8 cellular contexts compared by ENCODE assay signal in the genomic region with DNA sequence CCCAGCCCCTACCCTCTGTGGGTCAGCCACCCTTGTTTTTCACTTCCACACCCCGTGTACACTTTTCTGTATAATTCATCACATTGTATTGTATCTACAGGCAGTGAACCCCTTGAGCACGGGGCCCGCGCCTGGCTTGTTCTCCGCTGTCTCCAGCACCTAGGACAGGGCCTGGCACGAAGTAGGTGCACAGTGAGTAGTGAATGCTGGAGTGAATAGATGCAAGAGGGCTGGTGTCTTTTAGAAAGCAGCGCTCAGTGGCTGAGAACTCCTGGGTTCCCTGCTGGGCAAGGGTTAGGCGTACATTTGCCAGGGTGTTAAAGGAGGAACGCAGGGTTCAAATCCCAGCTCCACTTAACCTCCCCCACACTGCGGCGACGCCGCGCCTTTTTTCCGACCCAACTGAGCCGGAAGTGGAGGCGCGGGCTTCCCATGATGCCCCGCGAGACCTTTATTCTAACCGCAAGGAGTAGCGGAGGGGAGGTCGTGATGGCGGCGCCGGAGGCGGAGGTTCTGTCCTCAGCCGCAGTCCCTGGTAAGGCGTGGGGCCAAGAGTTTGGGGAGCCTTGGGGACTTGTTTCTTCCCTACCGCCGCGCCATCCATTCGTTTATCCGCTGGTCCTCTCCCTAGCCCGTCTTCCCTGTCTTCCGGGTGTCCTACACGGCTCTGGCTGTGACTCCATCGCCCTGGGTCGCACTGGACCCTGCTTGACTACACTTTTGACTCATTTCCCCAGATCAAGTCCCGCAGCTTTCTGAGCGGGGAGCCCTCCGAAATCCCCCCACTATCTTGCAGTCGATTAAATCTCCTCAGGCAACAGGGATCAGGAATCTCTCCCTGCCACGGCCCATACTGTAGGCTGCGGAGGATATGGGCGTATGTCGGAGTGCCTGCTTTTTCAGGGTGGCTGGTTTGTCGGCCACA. TPM values are rescaled to one million over a fixed set of nuclear protein-coding genes. Genes with fewer than 3 reads are reported as not detected.
DNase-seq lines count a peak whose midpoint lies in the region; ATAC-seq, FAIRE-seq and TF ChIP-seq lines count a peak whose summit lies in the region.

TSS of gene MAD2L1BP (plus strand) at position 454 of the 925 bp plus-strand sequence. CDS start at position 490, 36 bp downstream.

- DNase-seq in NCI-H2081 treated with DMSO at 0.1 percent for 48 hours (lab: John Stamatoyannopoulos, UW), result peak; percentile 20
- peak; percentile 62 for DNase-seq in T1000 (lab: John Stamatoyannopoulos, UW)
- DNase-seq in astrocyte (ENCODE audit: low read depth), result peak; percentile 37
- DNase-seq in hepatocyte (ENCODE audit: low spot score), result peak; percentile 91
- peak; percentile 94 for DNase-seq in retina
- DNase-seq in aorta, result peak; percentile 89 to 94

- H3K36me3 Mint-ChIP-seq in astrocyte (ENCODE audit: low read depth, unreplicated experiment), result peaks cover 14% of the 10 kb centered on the region

- H3K4me1 Mint-ChIP-seq in astrocyte (ENCODE audit: low read depth, unreplicated experiment), result peaks cover 12% of the 10 kb centered on the region

- H3K9me3 ChIP-seq in astrocyte (ENCODE audit: insufficient read depth, low read depth, low read length), result no peaks in the 10 kb centered on the region
- no peaks in the 10 kb centered on the region for H3K9me3 ChIP-seq in hepatocyte (ENCODE audit: low read depth)
- H3K9me3 ChIP-seq in aorta (ENCODE audit: control insufficient read depth, low read length), result no peaks in the 10 kb centered on the region

- peak within 1 kb of the TSS; percentile 95 for H3K27ac Mint-ChIP-seq in astrocyte (ENCODE audit: unreplicated experiment)

- H3K27ac ChIP-seq in astrocyte (ENCODE audit: low read depth, low read length) (peak within 1 kb of the TSS; percentile 84), hepatocyte (peak within 1 kb of the TSS; percentile 82), aorta (ENCODE audit: low read depth in 1 of 2, low read length in 2 of 2) (peak within 1 kb of the TSS in 1 of 2 donors; percentile 6)

- 6% methylated on average over 48 of the region's 48 CpGs for WGBS in hepatocyte (ENCODE audit: low lambda C conversion rate, missing lambda C conversion rate)
- WGBS in aorta, 2 donors, result 3 to 4% methylated on average over 48 of the region's 48 CpGs

- TF ChIP-seq CTCF in astrocyte (IDR thresholded peaks at IDR 0.05; ENCODE audit: insufficient read depth, low read depth, low read length) (no peak), hepatocyte (IDR thresholded peaks at IDR 0.05; ENCODE audit: poor library complexity) (no peak)

- peaks cover 7% of the 10 kb centered on the region for H3K4me1 ChIP-seq in astrocyte (ENCODE audit: insufficient read depth, low read length)
- peaks cover 8% of the 10 kb centered on the region for H3K4me1 ChIP-seq in hepatocyte (ENCODE audit: insufficient read depth)
- peaks cover 0 to 4% of the 10 kb centered on the region in 2 donors for H3K4me1 ChIP-seq in aorta (ENCODE audit: control insufficient read depth in 1 of 2, insufficient read depth in 2 of 2, low read length in 2 of 2)

- H3K4me3 ChIP-seq in astrocyte (ENCODE audit: insufficient read depth, low read depth, low read length) (peak within 1 kb of the TSS; percentile 98), hepatocyte (peak within 1 kb of the TSS; percentile 65), aorta (ENCODE audit: low read length in 2 of 2) (peak within 1 kb of the TSS; percentile 38 to 72)

- H3K79me2 ChIP-seq in astrocyte (ENCODE audit: insufficient read depth, low read length) (peaks cover 46% of the 10 kb centered on the region), hepatocyte (peaks cover 37% of the 10 kb centered on the region)

- peaks cover 13% of the 10 kb centered on the region for H3K36me3 ChIP-seq in astrocyte (ENCODE audit: insufficient read depth, low read length)
- H3K36me3 ChIP-seq in hepatocyte (replicated peaks; ENCODE audit: insufficient read depth, low read depth), result no peaks in the 10 kb centered on the region
- peaks cover 0 to 4% of the 10 kb centered on the region in 2 donors for H3K36me3 ChIP-seq in aorta (ENCODE audit: control insufficient read depth in 1 of 2, insufficient read depth in 2 of 2, low read length in 1 of 2)

- intact Hi-C loops in aorta (cut with DNase I), result no loop called here

- H3K9ac ChIP-seq in astrocyte (ENCODE audit: low read length), result peak within 1 kb of the TSS; percentile 96

- FAIRE-seq in astrocyte (lab: Jason Lieb, UNC), result no peak

- no peaks in the 10 kb centered on the region for H3K9me2 ChIP-seq in hepatocyte (replicated peaks; ENCODE audit: insufficient read depth)

- peaks cover 2% of the 10 kb centered on the region for H3K9me3 Mint-ChIP-seq in astrocyte (ENCODE audit: unreplicated experiment)

- peaks cover 22% of the 10 kb centered on the region for H4K20me1 ChIP-seq in astrocyte (ENCODE audit: insufficient read depth, low read length)
- H4K20me1 ChIP-seq in hepatocyte (ENCODE audit: insufficient read depth, poor library complexity, severe bottlenecking), result no peaks in the 10 kb centered on the region

- no peaks in the 10 kb centered on the region for H3K27me3 ChIP-seq in astrocyte (ENCODE audit: insufficient read depth, low read length)
- no peaks in the 10 kb centered on the region for H3K27me3 ChIP-seq in hepatocyte
- no peaks in the 10 kb centered on the region for H3K27me3 ChIP-seq in aorta (ENCODE audit: control insufficient read depth in 1 of 2, insufficient read depth in 2 of 2, low read length in 1 of 2)

- H3K27me3 Mint-ChIP-seq in astrocyte (ENCODE audit: low read depth, unreplicated experiment), result no peaks in the 10 kb centered on the region

- peak within 1 kb of the TSS; percentile 99 for H2AFZ ChIP-seq in astrocyte (ENCODE audit: low read depth, low read length)
- peak within 1 kb of the TSS; percentile 88 for H2AFZ ChIP-seq in hepatocyte

- ATAC-seq in GM18511 (IDR thresholded peaks at IDR 0.05; ENCODE audit: unreplicated experiment), result peak; percentile 89
- ATAC-seq in HG03025 (IDR thresholded peaks at IDR 0.05; ENCODE audit: low FRiP score, unreplicated experiment), result peak; percentile 78
- ATAC-seq in aorta (ENCODE audit: low FRiP score), result peak; percentile 91

- H3K4me2 ChIP-seq in astrocyte (ENCODE audit: low read length) (peak within 1 kb of the TSS; percentile 91), hepatocyte (peak within 1 kb of the TSS; percentile 86)

- H3K4me3 Mint-ChIP-seq in astrocyte (ENCODE audit: unreplicated experiment), result peak within 1 kb of the TSS; percentile 99

RNA-seq across cellular contexts. Expression of gene MAD2L1BP, which starts in this region (rescaled TPM):
- total RNA-seq in astrocyte (28.0 and 32.2 TPM in 2 replicates), hepatocyte (36.3 and 47.6 TPM in 2 replicates), aorta (10 to 100 TPM; 13.6 TPM)
- polyA plus RNA-seq in hepatocyte (32.1 and 43.8 TPM in 2 replicates), aorta (10 to 100 TPM; 19.2 to 24.3 TPM)

Comparison
In these comparisons a context has a peak if more than half of its experiments do, and no peak if none do; other contexts are left out.
1. DNase-seq: peak in every context shown above with its lines; median percentile 94 in retina; 92 in aorta; 91 in hepatocyte; 62 in T1000; 37 in astrocyte; 20 in NCI-H2081 treated with DMSO at 0.1 percent for 48 hours.